ENCODE assay signal across 16 cellular contexts in genomic region chr4:119517361-119518229, GRCh38.
DNase-seq lines count a peak whose midpoint lies in the region; ATAC-seq and TF ChIP-seq lines count a peak whose summit lies in the region.
"Had no signal": no experiment of that assay in that cellular context is flagged by ENCODE, and none has a peak within 500 bp of the region (broad histone marks: within the 10 kb centered on the region; RNA-seq: fewer than 3 reads in every experiment).

No MANE protein-coding gene starts in this region.

- no peak overlapping the region for H3K14ac ChIP-seq in trophoblast cell (ENCODE audit: low read length)

- no peak overlapping the region for H2AFZ ChIP-seq in trophoblast cell (ENCODE audit: insufficient read depth, low read length, poor library complexity)

- H3K18ac ChIP-seq in trophoblast cell (ENCODE audit: low read length) = no peak overlapping the region

- H3K27ac ChIP-seq in trophoblast cell (ENCODE audit: low read depth, low read length) (no peak overlapping the region), dorsolateral prefrontal cortex (peak overlapping the region in 7 of 59 donors; percentile 2 to 25 (median 19))
- H3K27ac ChIP-seq: BLaER1 treated with 17β-estradiol and CSF1 and Interleukin-3, amounts not matched to agents 10 nM and 100 nM; cardiac muscle cell had no signal

- no peak overlapping the region for H3K23ac ChIP-seq in trophoblast cell (ENCODE audit: low read length)

- H3K27me3 ChIP-seq in trophoblast cell (ENCODE audit: insufficient read depth, low read length) (no peaks in the 10 kb centered on the region), dorsolateral prefrontal cortex (no peaks in the 10 kb centered on the region)
- H3K27me3 ChIP-seq: BLaER1 treated with 17β-estradiol and CSF1 and Interleukin-3, amounts not matched to agents 10 nM and 100 nM; cardiac muscle cell; spleen had no signal

- H4K12ac ChIP-seq in trophoblast cell (ENCODE audit: low read depth, low read length) = no peak overlapping the region

- TF ChIP-seq CTCF in AG10803 (conservative IDR thresholded peaks at IDR 0.05; ENCODE audit: low read length) (no peak), dorsolateral prefrontal cortex (IDR thresholded peaks at IDR 0.05 in 54 of 56, conservative IDR thresholded peaks at IDR 0.05 in 2 of 56; ENCODE audit: low read depth in 1 of 56, partially characterized antibody in 56 of 56) (no peak)

- peak; percentile 86 for ATAC-seq in Right ventricle myocardium superior (ENCODE audit: poor library complexity)
- no peak for ATAC-seq in GM18520 (IDR thresholded peaks at IDR 0.05; ENCODE audit: unreplicated experiment)
- ATAC-seq: Panc1 had no signal

- DNase-seq in AG10803 (ENCODE audit: low read depth) (peak; percentile 58), SW 1271 (lab: John Stamatoyannopoulos, UW) (peak; percentile 2 to 5), Right ventricle myocardium superior (no peak), trophoblast cell (peak; percentile 71 to 99), AML-193 (lab: John Stamatoyannopoulos, UW) (no peak), NAMALWA (ENCODE audit: low spot score) (no peak), dorsolateral prefrontal cortex (no peak)
- DNase-seq: activated T-cell treated with anti-CD3 and anti-CD28 coated beads, Interleukin-2, amount 50 U/mL, for 48 hours; H7; hippocampal formation; NCI-H2171; spleen had no signal

- no peak overlapping the region for H2AK5ac ChIP-seq in trophoblast cell (ENCODE audit: low read length)

- intact Hi-C loops in Right ventricle myocardium superior (cut with DNase I) = no loop called here
- intact Hi-C loops in dorsolateral prefrontal cortex (cut with DNase I) = no loop called here

- H2BK120ac ChIP-seq in trophoblast cell (ENCODE audit: insufficient read depth, low read length, poor library complexity) = no peak overlapping the region

- H3K79me1 ChIP-seq in trophoblast cell (ENCODE audit: low read length) = no peaks in the 10 kb centered on the region

- H3K9ac ChIP-seq in trophoblast cell (ENCODE audit: low read length) = no peak overlapping the region
- H3K9ac ChIP-seq: BLaER1 treated with 17β-estradiol and CSF1 and Interleukin-3, amounts not matched to agents 10 nM and 100 nM had no signal

- H4K91ac ChIP-seq in trophoblast cell (ENCODE audit: low read depth, low read length) = no peak overlapping the region

- H2BK12ac ChIP-seq in trophoblast cell (ENCODE audit: low read length) = no peak overlapping the region

- no CpG with 5 or more reads among the region's 2 CpGs for WGBS in trophoblast cell (ENCODE audit: extremely low coverage, insufficient coverage, insufficient read length)

- H3K4me1 ChIP-seq in trophoblast cell (ENCODE audit: control insufficient read depth in 1 of 2, insufficient read depth in 2 of 2, low read length in 2 of 2) = no peaks in the 10 kb centered on the region
- H3K4me1 ChIP-seq: BLaER1 treated with 17β-estradiol and CSF1 and Interleukin-3, amounts not matched to agents 10 nM and 100 nM; spleen had no signal

- no peak overlapping the region for H3K4ac ChIP-seq in trophoblast cell (ENCODE audit: low read depth, low read length)

- no peaks in the 10 kb centered on the region for H3K9me3 ChIP-seq in trophoblast cell (ENCODE audit: insufficient read depth, low read depth, low read length)
- H3K9me3 ChIP-seq: BLaER1 treated with 17β-estradiol and CSF1 and Interleukin-3, amounts not matched to agents 10 nM and 100 nM; spleen had no signal

- no peak overlapping the region for H3K4me2 ChIP-seq in trophoblast cell (ENCODE audit: low read length)
- H3K4me2 ChIP-seq: BLaER1 treated with 17β-estradiol and CSF1 and Interleukin-3, amounts not matched to agents 10 nM and 100 nM had no signal

- no peak overlapping the region for H3K4me3 ChIP-seq in AG10803 (ENCODE audit: low read length)
- H3K4me3 ChIP-seq in trophoblast cell (ENCODE audit: low read depth, low read length) = no peak overlapping the region
- no peak overlapping the region for H3K4me3 ChIP-seq in dorsolateral prefrontal cortex
- H3K4me3 ChIP-seq: BLaER1 treated with 17β-estradiol and CSF1 and Interleukin-3, amounts not matched to agents 10 nM and 100 nM; cardiac muscle cell; spleen had no signal

- H3K79me2 ChIP-seq in trophoblast cell (ENCODE audit: control insufficient read depth, insufficient read depth, low read length, poor library complexity) = no peaks in the 10 kb centered on the region

- H2BK5ac ChIP-seq in trophoblast cell (ENCODE audit: low read depth, low read length, poor library complexity) = no peak overlapping the region

- H4K8ac ChIP-seq in trophoblast cell (ENCODE audit: low read depth, low read length) = no peak overlapping the region

- peaks cover 2 to 3% of the 10 kb centered on the region in 2 experiments for H3K36me3 ChIP-seq in trophoblast cell (ENCODE audit: control insufficient read depth in 1 of 2, insufficient read depth in 2 of 2, low read length in 2 of 2)

Comparison
In these comparisons a context has a peak if more than half of its experiments do, and no peak if none do; other contexts are left out.
1. DNase-seq: peak in AG10803 (single experiment), SW 1271 (2 of 2) and trophoblast cell (2 of 2); none in Right ventricle myocardium superior (single experiment), AML-193 (0 of 2), NAMALWA (single experiment) and dorsolateral prefrontal cortex (0 of 10).